Comparison of ENCODE assay signal across 17 cellular contexts in genomic region chr15:81843226-81843625, GRCh38.
DNase-seq lines count a peak whose midpoint lies in the region; ATAC-seq and TF ChIP-seq lines count a peak whose summit lies in the region.
"Had no signal": no experiment of that assay in that cellular context is flagged by ENCODE, and none has a peak within 500 bp of the region (broad histone marks: within the 10 kb centered on the region; RNA-seq: fewer than 3 reads in every experiment).

No MANE protein-coding gene starts in this region.

- no peaks in the 10 kb centered on the region for H3K27me3 Mint-ChIP-seq in CD8-positive, alpha-beta T cell (ENCODE audit: low read depth)
- H3K27me3 Mint-ChIP-seq: brain had no signal

- H3K27me3 ChIP-seq in SK-N-SH (ENCODE audit: insufficient read depth): no peaks in the 10 kb centered on the region
- no peaks in the 10 kb centered on the region for H3K27me3 ChIP-seq in CD8-positive, alpha-beta T cell (ENCODE audit: insufficient read depth, low read length)
- H3K27me3 ChIP-seq: BE2C, neutrophil, stomach had no signal

- CTCF ChIA-PET in SK-N-SH (lab: Yijun Ruan, JAX): interaction anchor here (0.7 to 0.8 kb wide), 2 partner anchors 72 to 409 kb away, joined by 3 read pairs; no protein-coding TSS in a partner anchor
- CTCF ChIA-PET in CD8-positive, alpha-beta T cell (lab: Charles Lee): no interaction called here

- TF ChIP-seq CTCF in SK-N-SH (IDR thresholded peaks at IDR 0.05): no peak
- TF ChIP-seq CTCF in CD8-positive, alpha-beta T cell (IDR thresholded peaks at IDR 0.05): no peak

- POLR2A ChIA-PET in SK-N-SH (lab: Yijun Ruan, JAX): no interaction called here
- POLR2A ChIA-PET in CD8-positive, alpha-beta T cell (lab: Charles Lee): no interaction called here

- no peaks in the 10 kb centered on the region for H3K36me3 ChIP-seq in SK-N-SH (replicated peaks in 1 of 2; ENCODE audit: control insufficient read depth in 1 of 2, insufficient read depth in 2 of 2, low read length in 1 of 2)
- H3K36me3 ChIP-seq in CD8-positive, alpha-beta T cell (ENCODE audit: insufficient read depth, low read length): no peaks in the 10 kb centered on the region
- H3K36me3 ChIP-seq: BE2C, neutrophil, stomach had no signal

- no peak overlapping the region for H3K27ac ChIP-seq in SK-N-SH (ENCODE audit: low read depth in 2 of 2, low read length in 1 of 2)
- H3K27ac ChIP-seq in CD8-positive, alpha-beta T cell (ENCODE audit: low read depth, low read length): no peak overlapping the region
- H3K27ac ChIP-seq: neutrophil, stomach had no signal

- no peak overlapping the region for H3K4me2 ChIP-seq in SK-N-SH

- no peak overlapping the region for H3K27ac Mint-ChIP-seq in CD8-positive, alpha-beta T cell
- H3K27ac Mint-ChIP-seq: activated B cell treated with CpG ODN at 0.5 μM for 24 hours, brain had no signal

- no peaks in the 10 kb centered on the region for H4K20me1 ChIP-seq in SK-N-SH (ENCODE audit: insufficient read depth)

- peak; percentile 33 for DNase-seq in OCI-M1 (lab: John Stamatoyannopoulos, UW)
- no peak for DNase-seq in SK-N-SH
- no peak for DNase-seq in HUDEP-2 (lab: John Stamatoyannopoulos, UW; ENCODE audit: unreplicated experiment in 76 of 76)
- no peak for DNase-seq in CD8-positive, alpha-beta T cell
- DNase-seq in NCI-H524 (lab: John Stamatoyannopoulos, UW): no peak
- DNase-seq: activated B cell treated with CpG ODN at 0.5 μM for 24 hours; activated naive CD4-positive, alpha-beta T cell; BE2C; DND-41; H9; mesendoderm; stomach had no signal

- H3K4me3 ChIP-seq in SK-N-SH (ENCODE audit: low read depth in 2 of 2, low read length in 1 of 2): no peak overlapping the region
- no peak overlapping the region for H3K4me3 ChIP-seq in CD8-positive, alpha-beta T cell (ENCODE audit: low read depth, low read length)
- H3K4me3 ChIP-seq: stomach had no signal

- no peaks in the 10 kb centered on the region for H3K9me2 ChIP-seq in SK-N-SH

- H3K4me3 Mint-ChIP-seq in CD8-positive, alpha-beta T cell: no peak overlapping the region
- H3K4me3 Mint-ChIP-seq: activated B cell treated with CpG ODN at 0.5 μM for 24 hours, brain, H9 had no signal

- no peaks in the 10 kb centered on the region for H3K36me3 Mint-ChIP-seq in CD8-positive, alpha-beta T cell

- H3K9me3 Mint-ChIP-seq in CD8-positive, alpha-beta T cell: no peaks in the 10 kb centered on the region
- H3K9me3 Mint-ChIP-seq: activated B cell treated with CpG ODN at 0.5 μM for 24 hours, brain, H9 had no signal

- intact Hi-C loops in CD8-positive, alpha-beta T cell (cut with DNase I, micrococcal nuclease): no loop called here

- H3F3A ChIP-seq in SK-N-SH (replicated peaks; ENCODE audit: insufficient read depth): no peaks in the 10 kb centered on the region

- no peaks in the 10 kb centered on the region for H3K4me1 Mint-ChIP-seq in CD8-positive, alpha-beta T cell (ENCODE audit: low read depth)
- H3K4me1 Mint-ChIP-seq: H9 had no signal

- H3K9me3 ChIP-seq in SK-N-SH: no peaks in the 10 kb centered on the region
- no peaks in the 10 kb centered on the region for H3K9me3 ChIP-seq in CD8-positive, alpha-beta T cell (ENCODE audit: low read length)
- H3K9me3 ChIP-seq: BE2C, neutrophil, stomach had no signal

- H3K79me2 ChIP-seq in SK-N-SH (ENCODE audit: insufficient read depth): no peaks in the 10 kb centered on the region

- H3K4me1 ChIP-seq in SK-N-SH (ENCODE audit: control insufficient read depth in 1 of 2, insufficient read depth in 2 of 2, low read depth in 1 of 2, low read length in 1 of 2): no peaks in the 10 kb centered on the region
- H3K4me1 ChIP-seq in CD8-positive, alpha-beta T cell (ENCODE audit: insufficient read depth, low read length): no peaks in the 10 kb centered on the region
- H3K4me1 ChIP-seq: BE2C, stomach had no signal

- WGBS in SK-N-SH (ENCODE audit: low lambda C conversion rate): 64% methylated on average over 5 of the region's 5 CpGs

- no peak overlapping the region for H3K9ac ChIP-seq in SK-N-SH

- no peak for TF ChIP-seq EP300 in SK-N-SH (IDR thresholded peaks at IDR 0.05; ENCODE audit: borderline replicate concordance in 1 of 2, low read depth in 1 of 2, low read length in 1 of 2)

- ATAC-seq in GM18861 (IDR thresholded peaks at IDR 0.05; ENCODE audit: unreplicated experiment) (peak; percentile 58), GM21526 (IDR thresholded peaks at IDR 0.05; ENCODE audit: low FRiP score, unreplicated experiment) (peak; percentile 91), HG03095 (IDR thresholded peaks at IDR 0.05; ENCODE audit: unreplicated experiment) (peak; percentile 75)
- ATAC-seq in CD8-positive, alpha-beta T cell: no peak

- H2AFZ ChIP-seq in SK-N-SH (ENCODE audit: low read depth): no peak overlapping the region

- TF ChIP-seq RAD21 in SK-N-SH (IDR thresholded peaks at IDR 0.05; ENCODE audit: low read length): no peak

TF ChIP-seq in SK-N-SH, 30 proteins besides CTCF, POLR2A, EP300 and RAD21:
- TF ChIP-seq TEAD4 (IDR thresholded peaks at IDR 0.05; ENCODE audit: borderline replicate concordance, insufficient read depth) (no peak), MAX (IDR thresholded peaks at IDR 0.05; ENCODE audit: low read depth) (no peak), JUND (IDR thresholded peaks at IDR 0.05) (no peak), FOXM1 (IDR thresholded peaks at IDR 0.05; ENCODE audit: low read depth) (no peak), RFX5 (IDR thresholded peaks at IDR 0.05; ENCODE audit: low read length) (no peak), CHD2 (IDR thresholded peaks at IDR 0.05; ENCODE audit: low read length, partially characterized antibody) (no peak), MEF2A (IDR thresholded peaks at IDR 0.05; ENCODE audit: borderline replicate concordance, low read depth) (no peak), IRF3 (IDR thresholded peaks at IDR 0.05; ENCODE audit: low read depth, low read length) (no peak), ZBTB33 (IDR thresholded peaks at IDR 0.05; ENCODE audit: borderline replicate concordance, low read depth) (no peak), USF2 (IDR thresholded peaks at IDR 0.05; ENCODE audit: borderline replicate concordance, low read depth, low read length) (no peak), TAF1 (IDR thresholded peaks at IDR 0.05; ENCODE audit: borderline replicate concordance, low read depth, low read length) (no peak), NFIC (IDR thresholded peaks at IDR 0.05; ENCODE audit: borderline replicate concordance) (no peak), EZH2phosphoT487 (IDR thresholded peaks at IDR 0.05; ENCODE audit: borderline replicate concordance, low read depth) (no peak), SIN3A (IDR thresholded peaks at IDR 0.05; ENCODE audit: borderline replicate concordance, low read depth, low read length) (no peak), GABPA (IDR thresholded peaks at IDR 0.05; ENCODE audit: low read depth) (no peak), MXI1 (IDR thresholded peaks at IDR 0.05; ENCODE audit: low read depth, low read length) (no peak), USF1 (IDR thresholded peaks at IDR 0.05; ENCODE audit: borderline replicate concordance, low read depth) (no peak)
